Comparison of ENCODE assay signal across 8 cellular contexts in genomic region chr19:40609561-40610395, GRCh38. TPM values are rescaled to one million over a fixed set of nuclear protein-coding genes. Genes with fewer than 3 reads are reported as not detected.
A peak's percentile ranks its signal among the peaks of the same experiment; 100 is the strongest.
DNase-seq lines count a peak whose midpoint lies in the region; ATAC-seq and TF ChIP-seq lines count a peak whose summit lies in the region.

No MANE protein-coding gene starts in this region.

- intact Hi-C loops in spleen (cut with DNase I; ENCODE audit: low total_unique reads), result no loop called here

- no peak overlapping the region for H3K9ac ChIP-seq in iPS-18a (ENCODE audit: low read length)

- peak in 1 of 3 donors; percentile 51 for TF ChIP-seq POLR2A in spleen (IDR thresholded peaks at IDR 0.05)

- in situ Hi-C loops in astrocyte of the spinal cord (cut with HindIII; ENCODE audit: low sequenced_read_pairs), result no loop called here

- peak; percentile 43 for ATAC-seq in GM19397 (IDR thresholded peaks at IDR 0.05; ENCODE audit: unreplicated experiment)

- H3K4me1 ChIP-seq in iPS-18a (ENCODE audit: control insufficient read depth, low read depth, low read length), result peaks cover 10% of the 10 kb centered on the region
- H3K4me1 ChIP-seq in spleen, result peaks cover 27 to 85% (median 61%) of the 10 kb centered on the region in 6 donors

- TF ChIP-seq CTCF in C4-2B (conservative IDR thresholded peaks at IDR 0.05) (no peak), astrocyte of the spinal cord (IDR thresholded peaks at IDR 0.05; ENCODE audit: low read depth, low read length) (no peak), spleen (IDR thresholded peaks at IDR 0.05 in 8 of 11, conservative IDR thresholded peaks at IDR 0.05 in 3 of 11) (no peak)

- no peaks in the 10 kb centered on the region for H3K9me3 ChIP-seq in iPS-18a (ENCODE audit: control insufficient read depth, low read depth, low read length)
- H3K9me3 ChIP-seq in spleen, result no peaks in the 10 kb centered on the region

- H3K4me3 ChIP-seq in astrocyte of the spinal cord (ENCODE audit: low read depth, low read length) (peak overlapping the region; percentile 42), iPS-18a (ENCODE audit: low read length) (peak overlapping the region; percentile 59), spleen (peak overlapping the region; percentile 25 to 73 (median 48))

- no peak for TF ChIP-seq EP300 in Ishikawa (IDR thresholded peaks at IDR 0.05; ENCODE audit: borderline replicate concordance)

- 3 to 5% (median 3%) methylated on average over 31 to 50 of the region's 50 CpGs for WGBS in spleen, 5 donors

- H3K27me3 ChIP-seq in iPS-18a (ENCODE audit: control insufficient read depth, insufficient read depth, low read length), result peaks cover 71% of the 10 kb centered on the region
- H3K27me3 ChIP-seq in spleen (replicated peaks in 1 of 7), result peaks cover 0 to 78% (median 6%) of the 10 kb centered on the region in 7 donors

- H3K27ac ChIP-seq in C4-2B, result peak overlapping the region; percentile 71
- H3K27ac ChIP-seq in iPS-18a (ENCODE audit: low read length), result no peak overlapping the region
- peak overlapping the region; percentile 82 to 93 (median 88) for H3K27ac ChIP-seq in spleen

- DNase-seq in T-helper 9 cell, result peak; percentile 83
- DNase-seq in astrocyte of the spinal cord (ENCODE audit: low read depth, low spot score), result peak; percentile 85
- DNase-seq in spleen, result peak; percentile 96
- DNase-seq in NCI-H1694 treated with DMSO at 0.1 percent for 48 hours (lab: John Stamatoyannopoulos, UW), result no peak

- no peaks in the 10 kb centered on the region for H3K36me3 ChIP-seq in iPS-18a (ENCODE audit: control insufficient read depth, low read depth, low read length)
- H3K36me3 ChIP-seq in spleen, result no peaks in the 10 kb centered on the region

- TF ChIP-seq RAD21 in Ishikawa (IDR thresholded peaks at IDR 0.05; ENCODE audit: low read depth), result no peak

TF ChIP-seq in Ishikawa, 13 proteins besides CTCF, POLR2A, EP300 and RAD21:
- no peak for TF ChIP-seq CEBPB (IDR thresholded peaks at IDR 0.05)
- no peak for TF ChIP-seq TAF1 (IDR thresholded peaks at IDR 0.05; ENCODE audit: low read depth)
- TF ChIP-seq FOXM1 (IDR thresholded peaks at IDR 0.05; ENCODE audit: borderline replicate concordance, low read depth), result no peak
- TF ChIP-seq CREB1 (IDR thresholded peaks at IDR 0.05; ENCODE audit: low read depth), result no peak
- no peak for TF ChIP-seq NFIC (IDR thresholded peaks at IDR 0.05)
- peak; percentile 89 for TF ChIP-seq EGR1 (IDR thresholded peaks at IDR 0.05)
- TF ChIP-seq USF1 (IDR thresholded peaks at IDR 0.05), result no peak
- peak; percentile 59; the same call in 1 of the 2 replicates for TF ChIP-seq MAX (IDR thresholded peaks at IDR 0.05)
- TF ChIP-seq ZBTB7A (IDR thresholded peaks at IDR 0.05; ENCODE audit: low read depth), result peak; percentile 76; the same call in 1 of the 2 replicates
- no peak for TF ChIP-seq REST (IDR thresholded peaks at IDR 0.05; ENCODE audit: low read depth)
- no peak for TF ChIP-seq TEAD4 (IDR thresholded peaks at IDR 0.05)

RNA-seq across cellular contexts. Expression of gene LTBP4, which starts 8.6 kb away (rescaled TPM):
- total RNA-seq in spleen, result 100 to 1,000 TPM in 6 of 7 donors, 10 to 100 TPM in 1; 66.0 to 197 (median 186) TPM
- polyA plus RNA-seq in spleen, result 100 to 1,000 TPM in 1 of 3 donors, 10 to 100 TPM in 2; 26.5 to 107 (median 34.3) TPM

RNA-seq across cellular contexts. Expression of gene SHKBP1, which starts 33.1 kb away (rescaled TPM):
- 100 to 1,000 TPM; 127 to 282 (median 151) TPM for total RNA-seq in spleen
- 100 to 1,000 TPM; 102 to 164 (median 152) TPM for polyA plus RNA-seq in spleen
